34 cellular contexts compared by ENCODE assay signal in genomic region chr12:130601327-130601726, GRCh38.
"Had no signal": no experiment of that assay in that cellular context is flagged by ENCODE, and none has a peak within 500 bp of the region (broad histone marks: within the 10 kb centered on the region; RNA-seq: fewer than 3 reads in every experiment).

No MANE protein-coding gene starts in this region.

- H3K27me3 Mint-ChIP-seq: activated CD4-positive, alpha-beta memory T cell treated with anti-CD3 and anti-CD28 coated beads, Interleukin-2, amount 10 ng/mL, durations not matched to agents 7 days and 5 days; activated CD4-positive, alpha-beta T cell treated with anti-CD3 and anti-CD28 coated beads for 36 hours; activated CD4-positive, alpha-beta T cell treated with anti-CD3 and anti-CD28 coated beads, Interleukin-2, amount 10 ng/mL, durations not matched to agents 7 days and 5 days; activated CD8-positive, alpha-beta memory T cell treated with anti-CD3 and anti-CD28 coated beads, Interleukin-2, amount 10 ng/mL, durations not matched to agents 7 days and 5 days; activated naive CD4-positive, alpha-beta T cell treated with anti-CD3 and anti-CD28 coated beads, Interleukin-2, amount 10 ng/mL, durations not matched to agents 7 days and 5 days; activated naive CD8-positive, alpha-beta T cell treated with anti-CD3 and anti-CD28 coated beads, Interleukin-2, amount 10 ng/mL, durations not matched to agents 7 days and 5 days; activated naive CD8-positive, alpha-beta T cell treated with anti-CD3 and anti-CD28 coated beads, Interleukin-2, amount 50 U/mL, for 24 hours; activated T-cell treated with anti-CD3 and anti-CD28 coated beads, Interleukin-2, amount 50 U/mL, for 24 hours; brain had no signal

- H3K27me3 ChIP-seq: ascending aorta, cardiac muscle cell had no signal

- H3K4me3 ChIP-seq: ascending aorta, cardiac muscle cell had no signal

- H3K27ac ChIP-seq: ascending aorta, cardiac muscle cell, WERI-Rb-1 had no signal

- DNase-seq: activated CD4-positive, alpha-beta memory T cell treated with anti-CD3 and anti-CD28 coated beads, Interleukin-2, amount 10 ng/mL, durations not matched to agents 7 days and 5 days; activated CD4-positive, alpha-beta T cell treated with anti-CD3 and anti-CD28 coated beads for 1 hour; activated CD4-positive, alpha-beta T cell treated with anti-CD3 and anti-CD28 coated beads for 36 hours; activated CD4-positive, alpha-beta T cell treated with anti-CD3 and anti-CD28 coated beads for 48 hours; activated CD4-positive, alpha-beta T cell treated with anti-CD3 and anti-CD28 coated beads, Interleukin-2, amount 10 ng/mL, durations not matched to agents 7 days and 5 days; activated CD4-positive, alpha-beta T cell treated with anti-CD3 and anti-CD28 coated beads, Interleukin-2, amount 50 U/mL, for 48 hours; activated CD4-positive, CD25-positive, alpha-beta regulatory T cell; activated CD8-positive, alpha-beta memory T cell treated with anti-CD3 and anti-CD28 coated beads for 24 hours; activated CD8-positive, alpha-beta memory T cell treated with anti-CD3 and anti-CD28 coated beads, Interleukin-2, amount 10 ng/mL, durations not matched to agents 7 days and 5 days; activated CD8-positive, alpha-beta memory T cell treated with anti-CD3 and anti-CD28 coated beads, Interleukin-2, amount 50 U/mL, for 48 hours; activated CD8-positive, alpha-beta T cell treated with anti-CD3 and anti-CD28 coated beads, Interleukin-2, amount 10 ng/mL, durations not matched to agents 7 days and 5 days; activated effector memory CD4-positive, alpha-beta T cell treated with Interleukin-2 at 50 U/mL for 16 hours; activated gamma-delta T cell; activated naive CD4-positive, alpha-beta T cell treated with anti-CD3 and anti-CD28 coated beads, Interleukin-2, amount 10 ng/mL, durations not matched to agents 7 days and 5 days; activated naive CD4-positive, alpha-beta T cell treated with Interleukin-2 at 50 U/mL for 16 hours; activated naive CD8-positive, alpha-beta T cell treated with anti-CD3 and anti-CD28 coated beads, Interleukin-2, amount 10 ng/mL, durations not matched to agents 7 days and 5 days; activated naive CD8-positive, alpha-beta T cell treated with anti-CD3 and anti-CD28 coated beads, Interleukin-2, amount 50 U/mL, for 24 hours; activated T-cell treated with anti-CD3 and anti-CD28 coated beads, Interleukin-2, amount 50 U/mL, for 24 hours; activated T-cell treated with anti-CD3 and anti-CD28 coated beads, Interleukin-2, amount 50 U/mL, for 48 hours; amygdala; anterior cingulate cortex; caudate nucleus; T-helper 2 cell; T-helper 9 cell; WERI-Rb-1 had no signal

- H3K4me3 Mint-ChIP-seq: activated CD4-positive, alpha-beta memory T cell treated with anti-CD3 and anti-CD28 coated beads, Interleukin-2, amount 10 ng/mL, durations not matched to agents 7 days and 5 days; activated CD4-positive, alpha-beta T cell treated with anti-CD3 and anti-CD28 coated beads for 36 hours; activated CD4-positive, alpha-beta T cell treated with anti-CD3 and anti-CD28 coated beads, Interleukin-2, amount 10 ng/mL, durations not matched to agents 7 days and 5 days; activated CD8-positive, alpha-beta memory T cell treated with anti-CD3 and anti-CD28 coated beads, Interleukin-2, amount 10 ng/mL, durations not matched to agents 7 days and 5 days; activated CD8-positive, alpha-beta T cell treated with anti-CD3 and anti-CD28 coated beads, Interleukin-2, amount 10 ng/mL, durations not matched to agents 7 days and 5 days; activated naive CD4-positive, alpha-beta T cell treated with anti-CD3 and anti-CD28 coated beads, Interleukin-2, amount 10 ng/mL, durations not matched to agents 7 days and 5 days; activated naive CD4-positive, alpha-beta T cell treated with anti-CD3 and anti-CD28 coated beads, Interleukin-2, amount 50 U/mL, for 24 hours; activated naive CD8-positive, alpha-beta T cell; activated naive CD8-positive, alpha-beta T cell treated with anti-CD3 and anti-CD28 coated beads, Interleukin-2, amount 10 ng/mL, durations not matched to agents 7 days and 5 days; activated naive CD8-positive, alpha-beta T cell treated with anti-CD3 and anti-CD28 coated beads, Interleukin-2, amount 50 U/mL, for 24 hours; activated T-cell treated with anti-CD3 and anti-CD28 coated beads, Interleukin-2, amount 50 U/mL, for 24 hours; brain; T-helper 2 cell treated with Interferon-gamma antibody and Interleukin-4, amounts not matched to agents 5 μg/mL and 100 μg/mL, for 36 hours; WTC11 had no signal

- H3K4me1 Mint-ChIP-seq: activated CD4-positive, alpha-beta memory T cell treated with anti-CD3 and anti-CD28 coated beads, Interleukin-2, amount 10 ng/mL, durations not matched to agents 7 days and 5 days; activated CD4-positive, alpha-beta T cell treated with anti-CD3 and anti-CD28 coated beads for 36 hours; activated CD4-positive, alpha-beta T cell treated with anti-CD3 and anti-CD28 coated beads, Interleukin-2, amount 10 ng/mL, durations not matched to agents 7 days and 5 days; activated CD8-positive, alpha-beta memory T cell treated with anti-CD3 and anti-CD28 coated beads, Interleukin-2, amount 10 ng/mL, durations not matched to agents 7 days and 5 days; activated naive CD4-positive, alpha-beta T cell treated with anti-CD3 and anti-CD28 coated beads, Interleukin-2, amount 10 ng/mL, durations not matched to agents 7 days and 5 days; activated naive CD4-positive, alpha-beta T cell treated with anti-CD3 and anti-CD28 coated beads, Interleukin-2, amount 50 U/mL, for 24 hours; activated naive CD8-positive, alpha-beta T cell treated with anti-CD3 and anti-CD28 coated beads, Interleukin-2, amount 10 ng/mL, durations not matched to agents 7 days and 5 days; activated naive CD8-positive, alpha-beta T cell treated with anti-CD3 and anti-CD28 coated beads, Interleukin-2, amount 50 U/mL, for 24 hours; brain; WTC11 had no signal

- H3K4me1 ChIP-seq: ascending aorta had no signal

- H3K36me3 ChIP-seq: ascending aorta, cardiac muscle cell, WERI-Rb-1 had no signal

- H3K36me3 Mint-ChIP-seq: activated CD8-positive, alpha-beta memory T cell treated with anti-CD3 and anti-CD28 coated beads, Interleukin-2, amount 10 ng/mL, durations not matched to agents 7 days and 5 days; activated naive CD4-positive, alpha-beta T cell treated with anti-CD3 and anti-CD28 coated beads, Interleukin-2, amount 10 ng/mL, durations not matched to agents 7 days and 5 days; activated naive CD4-positive, alpha-beta T cell treated with anti-CD3 and anti-CD28 coated beads, Interleukin-2, amount 50 U/mL, for 24 hours; activated naive CD8-positive, alpha-beta T cell; activated naive CD8-positive, alpha-beta T cell treated with anti-CD3 and anti-CD28 coated beads, Interleukin-2, amount 10 ng/mL, durations not matched to agents 7 days and 5 days had no signal

- H3K27ac Mint-ChIP-seq: activated CD4-positive, alpha-beta memory T cell treated with anti-CD3 and anti-CD28 coated beads, Interleukin-2, amount 10 ng/mL, durations not matched to agents 7 days and 5 days; activated CD4-positive, alpha-beta T cell treated with anti-CD3 and anti-CD28 coated beads for 36 hours; activated CD4-positive, alpha-beta T cell treated with anti-CD3 and anti-CD28 coated beads, Interleukin-2, amount 10 ng/mL, durations not matched to agents 7 days and 5 days; activated CD8-positive, alpha-beta memory T cell treated with anti-CD3 and anti-CD28 coated beads, Interleukin-2, amount 10 ng/mL, durations not matched to agents 7 days and 5 days; activated CD8-positive, alpha-beta T cell treated with anti-CD3 and anti-CD28 coated beads, Interleukin-2, amount 10 ng/mL, durations not matched to agents 7 days and 5 days; activated naive CD4-positive, alpha-beta T cell treated with anti-CD3 and anti-CD28 coated beads, Interleukin-2, amount 10 ng/mL, durations not matched to agents 7 days and 5 days; activated naive CD4-positive, alpha-beta T cell treated with anti-CD3 and anti-CD28 coated beads, Interleukin-2, amount 50 U/mL, for 24 hours; activated naive CD8-positive, alpha-beta T cell; activated naive CD8-positive, alpha-beta T cell treated with anti-CD3 and anti-CD28 coated beads, Interleukin-2, amount 10 ng/mL, durations not matched to agents 7 days and 5 days; activated naive CD8-positive, alpha-beta T cell treated with anti-CD3 and anti-CD28 coated beads, Interleukin-2, amount 50 U/mL, for 24 hours; activated T-cell treated with anti-CD3 and anti-CD28 coated beads, Interleukin-2, amount 50 U/mL, for 24 hours; activated T-helper 2 cell treated with anti-CD3 and anti-CD28 coated beads, Interferon-gamma antibody, Interleukin-2, Interleukin-4, amounts not matched to agents 10 μg/mL and 5 μg/mL and 100 μg/mL, durations not matched to agents 14 hours and 24 hours and 36 hours; T-helper 2 cell treated with Interferon-gamma antibody and Interleukin-4, amounts not matched to agents 5 μg/mL and 100 μg/mL, for 36 hours; WTC11 had no signal

- ATAC-seq: activated CD4-positive, alpha-beta T cell treated with anti-CD3 and anti-CD28 coated beads for 36 hours; activated CD4-positive, CD25-positive, alpha-beta regulatory T cell treated with anti-CD3 and anti-CD28 coated beads, Interleukin-2, amount 50 U/mL, for 24 hours; activated CD8-positive, alpha-beta memory T cell treated with anti-CD3 and anti-CD28 coated beads, Interleukin-2, amount 10 ng/mL, durations not matched to agents 7 days and 5 days; activated CD8-positive, alpha-beta T cell treated with anti-CD3 and anti-CD28 coated beads, Interleukin-2, amount 10 ng/mL, durations not matched to agents 7 days and 5 days; activated naive CD8-positive, alpha-beta T cell treated with anti-CD3 and anti-CD28 coated beads, Interleukin-2, amount 50 U/mL, for 24 hours; WTC11 had no signal
